In genomic region chr7:38932509-38933168, GRCh38 we compare ENCODE assay signal across 8 cellular contexts. TPM values are rescaled to one million over a fixed set of nuclear protein-coding genes. Genes with fewer than 3 reads are reported as not detected.
DNase-seq lines count a peak whose midpoint lies in the region; ATAC-seq lines count a peak whose summit lies in the region.

No MANE protein-coding gene starts in this region.

- DNase-seq in EL (peak; percentile 49), LoVo (ENCODE audit: low spot score) (peak; percentile 63), SJCRH30 (peak; percentile 53 to 74), anterior cingulate cortex (lab: John Stamatoyannopoulos, UW) (peak in 45 of 58 donors; percentile 1 to 77 (median 26)), iPS-NIHi11 (ENCODE audit: low spot score) (peak; percentile 57), epidermal melanocyte (ENCODE audit: insufficient read length, low spot score) (no peak)
- peak; percentile 25 to 60 (median 34) for DNase-seq in stimulated activated CD4-positive, alpha-beta T cell treated with anti-CD3 and anti-CD28 coated beads, Interleukin-12 subunit alpha, Interleukin-12 subunit beta, amount 100 ng/mL, for 48 hours (ENCODE audit: low read depth in 2 of 3, low spot score in 1 of 3)

- H3K4me3 ChIP-seq in SJCRH30 = no peak overlapping the region

- H3K36me3 ChIP-seq in SJCRH30 = no peaks in the 10 kb centered on the region

- H3K27me3 ChIP-seq in SJCRH30 = peaks cover 9% of the 10 kb centered on the region; the same call in 1 of the 2 replicates

- ATAC-seq in GM21717 (IDR thresholded peaks at IDR 0.05; ENCODE audit: unreplicated experiment) = peak; percentile 94

- H3K27ac ChIP-seq in SJCRH30 = no peak overlapping the region

- 0 out of 2 replicates have a peak, but pooled peaks cover 6% of the 10 kb centered on the region for H3K4me1 ChIP-seq in SJCRH30

- no peaks in the 10 kb centered on the region for H3K9me3 ChIP-seq in SJCRH30 (replicated peaks)

RNA-seq across cellular contexts. Expression of gene VPS41, which starts 23.6 kb away (rescaled TPM):
- total RNA-seq in SJCRH30 (2014; rRNA removed; shearing (Covaris generic)) = 37.3 and 37.4 TPM in 2 replicates

RNA-seq across cellular contexts. Expression of gene POU6F2, which starts 45.1 kb away (rescaled TPM):
- not detected in 2 replicates for total RNA-seq in SJCRH30 (2014; rRNA removed; shearing (Covaris generic))
